In genomic region chr17:7634384-7634783, GRCh38 we compare ENCODE assay signal across 8 cellular contexts.
DNase-seq lines count a peak whose midpoint lies in the region; ATAC-seq and TF ChIP-seq lines count a peak whose summit lies in the region.

No MANE protein-coding gene starts in this region.

- no peak overlapping the region for H3K27ac ChIP-seq in BLaER1

- no peak for DNase-seq in HFF-Myc (ENCODE audit: extremely low read depth, low read depth)
- peak; percentile 92 for DNase-seq in islet precursor cell
- no peak for DNase-seq in NCI-H2196 (lab: John Stamatoyannopoulos, UW; ENCODE audit: unreplicated experiment)
- DNase-seq in NCI-H2171 (lab: John Stamatoyannopoulos, UW) = no peak

- TF ChIP-seq CTCF in HFF-Myc (IDR thresholded peaks at IDR 0.05; ENCODE audit: low read depth, low read length, missing control alignments) (peak; percentile 63), WI38 (IDR thresholded peaks at IDR 0.05; ENCODE audit: low read depth, low read length) (peak; percentile 58)

- H3K9ac ChIP-seq in BLaER1 = no peak overlapping the region

- no peaks in the 10 kb centered on the region for H3K27me3 ChIP-seq in BLaER1

- peaks cover 10% of the 10 kb centered on the region for H3K4me1 ChIP-seq in BLaER1

- 0 out of 2 replicates have a peak overlapping the region, but pooled peaks have one; percentile 7 for H3K4me2 ChIP-seq in BLaER1

- no peaks in the 10 kb centered on the region for H3K9me3 ChIP-seq in BLaER1

- ATAC-seq in GM21367 (IDR thresholded peaks at IDR 0.05; ENCODE audit: unreplicated experiment) = no peak
- ATAC-seq in HG03442 (IDR thresholded peaks at IDR 0.05; ENCODE audit: unreplicated experiment) = no peak

- H3K4me3 ChIP-seq in BLaER1 (no peak overlapping the region), HFF-Myc (replicated peaks; ENCODE audit: low read depth, low read length) (no peak overlapping the region), WI38 (ENCODE audit: low read depth, low read length) (no peak overlapping the region)

- H4K20me1 ChIP-seq in BLaER1 = no peaks in the 10 kb centered on the region

- no peaks in the 10 kb centered on the region for H3K36me3 ChIP-seq in BLaER1
